ENCODE assay signal across 1 cellular context in genomic region chr2:60530660-60531276, GRCh38.
TF ChIP-seq lines count a peak whose summit lies in the region.

No MANE protein-coding gene starts in this region.

TF ChIP-seq in GM12878, 131 proteins besides CTCF, POLR2A, EP300 and RAD21 (continued from another document):
- TF ChIP-seq CUX1 (IDR thresholded peaks at IDR 0.05; ENCODE audit: insufficient replicate concordance, low read depth, low read length) = no peak
- TF ChIP-seq EZH2 (IDR thresholded peaks at IDR 0.05; ENCODE audit: borderline replicate concordance, control insufficient read depth, low read depth, low read length) = no peak
- no peak for TF ChIP-seq EED (IDR thresholded peaks at IDR 0.05; ENCODE audit: low read depth)
- TF ChIP-seq RUNX3 (IDR thresholded peaks at IDR 0.05; ENCODE audit: low read length) = peak; percentile 80
- TF ChIP-seq YY1 (IDR thresholded peaks at IDR 0.05; ENCODE audit: low read depth, low read length) = 0 out of 2 replicates have a peak, but pooled peaks have one; percentile 17
- peak; percentile 36; the same call in 1 of the 2 replicates for TF ChIP-seq NFIC (IDR thresholded peaks at IDR 0.05; ENCODE audit: low read depth, low read length)
- TF ChIP-seq E2F4 (IDR thresholded peaks at IDR 0.05; ENCODE audit: low read depth, low read length) = no peak
